ENCODE assay signal across 20 cellular contexts in genomic region chr20:58482416-58482815, GRCh38. TPM values are rescaled to one million over a fixed set of nuclear protein-coding genes. Genes with fewer than 3 reads are reported as not detected.
DNase-seq lines count a peak whose midpoint lies in the region; ATAC-seq and TF ChIP-seq lines count a peak whose summit lies in the region.
"Had no signal": no experiment of that assay in that cellular context is flagged by ENCODE, and none has a peak within 500 bp of the region (broad histone marks: within the 10 kb centered on the region; RNA-seq: fewer than 3 reads in every experiment).

No MANE protein-coding gene starts in this region.

- H3K4me2 ChIP-seq in fibroblast of lung (ENCODE audit: extremely low read depth, insufficient read depth, low read length) = no peak overlapping the region
- H3K4me2 ChIP-seq: BLaER1, KMS-11 had no signal

- no peak overlapping the region for H3K27ac ChIP-seq in fibroblast of lung (ENCODE audit: insufficient read depth, low read length)
- H3K27ac ChIP-seq: 22Rv1, BLaER1, KMS-11, spleen had no signal

- peak; percentile 22 for DNase-seq in DMS53 (lab: John Stamatoyannopoulos, UW)
- DNase-seq in DMS53 treated with DMSO at 0.1 percent for 48 hours (lab: John Stamatoyannopoulos, UW; ENCODE audit: unreplicated experiment) = no peak
- peak; percentile 93 for DNase-seq in RPMI7951 (ENCODE audit: low read depth)
- peak; percentile 15 to 43 for DNase-seq in fibroblast of lung (ENCODE audit: low read depth in 2 of 2)
- peak; percentile 7 for DNase-seq in smooth muscle cell of the brain vasculature (ENCODE audit: low read depth, low spot score)
- no peak for DNase-seq in HAP-1 (ENCODE audit: low spot score in 2 of 2)
- DNase-seq in KG1 (lab: John Stamatoyannopoulos, UW) = no peak
- DNase-seq: activated CD4-positive, alpha-beta T cell treated with anti-CD3 and anti-CD28 coated beads for 4 hours; islet precursor cell; NCI-H1105; NCI-H510A treated with DMSO at 0.1 percent for 48 hours; spleen; stimulated activated CD4-positive, alpha-beta T cell treated with anti-CD3 and anti-CD28 coated beads, Interleukin-4, amount 100 ng/mL, for 24 hours; trophoblast cell had no signal

- in situ Hi-C loops in HAP-1 (cut with MboI; ENCODE audit: low sequenced_read_pairs) = loop anchor here (5.0 kb wide), 1 partner anchor 355 kb away; no protein-coding TSS in a partner anchor

- H3K79me2 ChIP-seq in fibroblast of lung (ENCODE audit: control insufficient read depth, insufficient read depth, low read length) = no peaks in the 10 kb centered on the region

- no peaks in the 10 kb centered on the region for H3K9me3 ChIP-seq in fibroblast of lung (ENCODE audit: control insufficient read depth, insufficient read depth, low read depth, low read length)
- peaks cover 12% of the 10 kb centered on the region for H3K9me3 ChIP-seq in HAP-1

- H2AFZ ChIP-seq in fibroblast of lung (ENCODE audit: low read length) = no peak overlapping the region

- TF ChIP-seq CTCF in fibroblast of lung (conservative IDR thresholded peaks at IDR 0.05 in 1 of 2, IDR thresholded peaks at IDR 0.05 in 1 of 2; ENCODE audit: low read depth in 1 of 2, low read length in 2 of 2) = no peak

- H3K36me3 ChIP-seq in fibroblast of lung (ENCODE audit: control insufficient read depth, insufficient read depth, low read length) (no peaks in the 10 kb centered on the region), HAP-1 (replicated peaks) (no peaks in the 10 kb centered on the region)
- H3K36me3 ChIP-seq: BLaER1, spleen had no signal

- no peaks in the 10 kb centered on the region for H3K4me1 ChIP-seq in fibroblast of lung (ENCODE audit: control insufficient read depth, extremely low read depth, insufficient read depth, low read length)
- H3K4me1 ChIP-seq in HAP-1 = peaks cover 7% of the 10 kb centered on the region
- H3K4me1 ChIP-seq: BLaER1, spleen had no signal

- H3K9ac ChIP-seq in fibroblast of lung (ENCODE audit: insufficient read depth, low read length) = no peak overlapping the region
- H3K9ac ChIP-seq: BLaER1, KMS-11 had no signal

- no peak for ATAC-seq in HG03135 (IDR thresholded peaks at IDR 0.05; ENCODE audit: unreplicated experiment)

- H3K4me3 ChIP-seq in fibroblast of lung (replicated peaks in 1 of 4; ENCODE audit: control extremely low read depth in 1 of 4, insufficient read depth in 1 of 4, low read depth in 3 of 4, low read length in 4 of 4) = no peak overlapping the region
- H3K4me3 ChIP-seq in HAP-1 = no peak overlapping the region
- H3K4me3 ChIP-seq: BLaER1, lung, spleen had no signal

- H3K27me3 ChIP-seq in fibroblast of lung (ENCODE audit: control insufficient read depth, insufficient read depth, low read length) (peaks cover 3% of the 10 kb centered on the region), HAP-1 (ENCODE audit: low read depth) (no peaks in the 10 kb centered on the region)
- H3K27me3 ChIP-seq: BLaER1 had no signal

- no peaks in the 10 kb centered on the region for H4K20me1 ChIP-seq in fibroblast of lung (ENCODE audit: control insufficient read depth, extremely low read depth, insufficient read depth, low read length)
- H4K20me1 ChIP-seq: BLaER1 had no signal

RNA-seq across cellular contexts. Expression of gene APCDD1L, which starts 32.8 kb away (rescaled TPM):
- total RNA-seq in RPMI7951 (2014; rRNA removed; shearing (Covaris generic)) = 122 and 149 TPM in 2 replicates
- total RNA-seq in fibroblast of lung = 0.99 and 1.0 TPM in 2 replicates
- 0.18 and 1.6 TPM in 2 replicates for polyA plus RNA-seq in fibroblast of lung
- polyA plus RNA-seq in fibroblast of lung (2012) = 0.72 and 3.5 TPM in 2 replicates
- 0.47 and 2.5 TPM in 2 replicates for polyA minus RNA-seq in fibroblast of lung (ENCODE audit: low replicate concordance)
- total RNA-seq: G401 had no signal

Comparison
In these comparisons a context has a peak if more than half of its experiments do, and no peak if none do; other contexts are left out.
1. DNase-seq: peak in DMS53 (single experiment), RPMI7951 (single experiment), fibroblast of lung (2 of 2) and smooth muscle cell of the brain vasculature (single experiment); none in DMS53 treated with DMSO at 0.1 percent for 48 hours (single experiment), HAP-1 (0 of 2) and KG1 (single experiment).
2. RNA of gene APCDD1L, which starts 32.8 kb away (total RNA-seq): 122 to 149 TPM in RPMI7951; 0.99 to 1.0 TPM in fibroblast of lung; every median in the first group is over 10 times any median in the second.